In the genomic region with DNA sequence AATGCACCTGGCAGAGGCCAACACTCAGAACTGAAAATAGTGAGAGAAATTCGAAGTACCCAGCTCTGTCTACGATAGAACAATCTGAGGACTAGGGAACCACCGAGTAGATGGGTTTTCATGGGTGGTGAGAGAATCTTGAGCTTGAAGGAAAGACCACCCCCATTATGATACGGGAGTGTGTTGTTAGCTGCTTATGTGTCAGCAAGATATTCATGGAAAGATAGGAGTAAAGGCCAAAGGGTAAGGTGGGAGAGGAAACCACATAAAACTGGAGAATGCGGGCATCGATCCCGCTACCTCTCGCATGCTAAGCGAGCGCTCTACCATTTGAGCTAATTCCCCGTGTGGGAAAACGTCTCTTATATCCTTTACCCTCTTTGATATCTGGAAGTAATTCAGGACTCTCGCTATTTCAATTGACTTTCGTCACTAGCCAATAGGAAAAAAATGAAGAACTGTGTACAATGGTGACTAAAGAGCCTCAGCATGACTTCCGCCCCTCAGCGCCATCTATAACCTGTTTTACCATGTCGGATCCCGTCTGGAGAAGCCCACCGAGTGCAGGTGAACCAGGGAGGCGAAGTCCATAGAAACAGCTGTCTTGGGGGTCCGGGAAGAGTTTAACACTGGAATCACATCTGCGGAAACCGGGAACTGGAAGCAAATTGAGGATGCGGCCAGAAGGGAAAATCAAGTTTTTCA, we compare ENCODE assay signal across 8 cellular contexts. TPM values are rescaled to one million over a fixed set of nuclear protein-coding genes. Genes with fewer than 3 reads are reported as not detected.
DNase-seq lines count a peak whose midpoint lies in the region; ATAC-seq and TF ChIP-seq lines count a peak whose summit lies in the region.

No MANE protein-coding gene starts in this region.

- peak overlapping the region; percentile 32 to 84 (median 52) for H3K27ac ChIP-seq in body of pancreas

- H3K9ac ChIP-seq in ES-I3 (ENCODE audit: low read depth, low read length), result peak overlapping the region; percentile 91

- TF ChIP-seq CTCF in body of pancreas (IDR thresholded peaks at IDR 0.05), result peak in 1 of 7 experiments; percentile 7

- H3K27me3 ChIP-seq in body of pancreas, result no peaks in the 10 kb centered on the region

- no peaks in the 10 kb centered on the region for H3K4me1 ChIP-seq in ES-I3 (ENCODE audit: insufficient read depth, low read length)
- H3K4me1 ChIP-seq in body of pancreas, result peaks cover 17% of the 10 kb centered on the region

- no peaks in the 10 kb centered on the region for H3K36me3 ChIP-seq in ES-I3 (ENCODE audit: insufficient read depth, low read length)
- no peaks in the 10 kb centered on the region for H3K36me3 ChIP-seq in body of pancreas (replicated peaks in 1 of 2; ENCODE audit: insufficient read depth in 1 of 2, low read depth in 2 of 2)

- peak in 2 of 3 donors; percentile 40 to 51 for TF ChIP-seq POLR2A in body of pancreas (IDR thresholded peaks at IDR 0.05)

- intact Hi-C loops in body of pancreas (cut with DNase I), result no loop called here

- 2 to 3% methylated on average over 24 of the region's 24 CpGs for WGBS in body of pancreas, 2 donors

- DNase-seq in NCI-H1105 treated with DMSO at 0.1 percent for 48 hours (lab: John Stamatoyannopoulos, UW), result peak; percentile 70
- peak; percentile 84 for DNase-seq in SK-N-DZ (ENCODE audit: low spot score)
- peak; percentile 64 to 82 (median 76) for DNase-seq in body of pancreas
- DNase-seq in skeletal muscle cell (ENCODE audit: low read depth), result peak; percentile 71

- peak; percentile 84 for ATAC-seq in body of pancreas
- no peak for ATAC-seq in HG03095 (IDR thresholded peaks at IDR 0.05; ENCODE audit: unreplicated experiment)
- ATAC-seq in HG03457 (IDR thresholded peaks at IDR 0.05; ENCODE audit: unreplicated experiment), result no peak

- H3K4me3 ChIP-seq in body of pancreas, result peak overlapping the region in 1 of 2 donors; percentile 31
- H3K4me3 ChIP-seq in iPS-18c (ENCODE audit: insufficient read depth, low read depth, low read length), result peak overlapping the region; percentile 65
- H3K4me3 ChIP-seq in skeletal muscle cell (ENCODE audit: low read depth, low read length), result peak overlapping the region; percentile 62

- H3K9me3 ChIP-seq in ES-I3 (ENCODE audit: control insufficient read depth, insufficient read depth, low read length), result no peaks in the 10 kb centered on the region
- H3K9me3 ChIP-seq in body of pancreas, result no peaks in the 10 kb centered on the region
- no peaks in the 10 kb centered on the region for H3K9me3 ChIP-seq in iPS-18c (ENCODE audit: control insufficient read depth, insufficient read depth, low read length)

RNA-seq across cellular contexts. Expression of a gene that starts 25.0 kb away (rescaled TPM):
- 24.2 and 28.6 TPM in 2 replicates for polyA plus RNA-seq in SK-N-DZ (2014; cell fraction: cytosol; rRNA removed)
- 17.9 and 18.7 TPM in 2 replicates for polyA plus RNA-seq in SK-N-DZ (2014; cell fraction: nucleus; rRNA removed)
- total RNA-seq in body of pancreas, result 1 to 10 TPM; 3.0 to 8.8 TPM

RNA-seq across cellular contexts. Expression of a gene that starts 33.6 kb away (rescaled TPM):
- 128 and 134 TPM in 2 replicates for polyA plus RNA-seq in SK-N-DZ (2014; cell fraction: cytosol; rRNA removed)
- polyA plus RNA-seq in SK-N-DZ (2014; cell fraction: nucleus; rRNA removed), result 60.1 and 87.1 TPM in 2 replicates
- total RNA-seq in body of pancreas, result 10 to 100 TPM; 24.4 to 37.1 TPM
